Comparison of ENCODE assay signal across 1 cellular context in the genomic region with DNA sequence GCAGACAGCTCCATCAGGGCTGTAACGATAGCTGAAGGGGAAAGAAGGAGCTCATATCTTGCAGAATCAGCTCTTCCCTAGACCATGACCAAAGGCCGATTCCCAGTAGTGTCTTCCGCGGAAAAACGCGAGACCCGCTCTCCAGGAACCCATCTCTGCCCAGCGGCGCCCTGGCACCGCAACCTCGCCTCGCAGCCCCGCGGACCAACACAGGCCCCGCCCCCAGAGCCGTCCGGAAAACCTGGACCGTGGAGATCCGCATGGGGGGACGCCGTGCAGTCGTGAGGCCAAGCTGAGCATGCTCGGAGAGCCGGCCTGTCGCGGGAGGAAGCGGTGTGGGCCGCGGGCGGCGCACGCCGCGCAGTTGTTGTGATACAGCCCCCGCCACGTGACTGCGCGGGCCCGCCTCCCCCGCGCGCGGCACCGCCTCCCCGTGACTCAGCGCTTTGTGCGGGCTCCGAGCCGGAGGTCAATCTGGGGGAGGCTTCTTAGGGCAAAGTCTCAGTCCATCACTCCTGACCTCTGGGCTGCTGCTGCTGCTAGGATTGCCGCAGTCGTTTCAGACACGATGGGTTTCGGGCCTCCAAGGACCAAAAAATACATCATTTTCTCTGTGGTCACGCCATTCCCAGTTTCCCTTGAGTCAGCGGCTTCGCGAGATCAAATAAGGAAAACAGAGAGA.
TF ChIP-seq lines count a peak whose summit lies in the region.

No MANE protein-coding gene starts in this region.

TF ChIP-seq in HepG2, 621 proteins besides CTCF, POLR2A, EP300 and RAD21 (continued from another document and continues in another):
- no peak; the same call in 1 of the 2 replicates for TF ChIP-seq AHDC1 (CRISPR knock-in tag; IDR thresholded peaks at IDR 0.05; ENCODE audit: borderline replicate concordance)
- TF ChIP-seq CBFB (CRISPR knock-in tag; IDR thresholded peaks at IDR 0.05), result peak; percentile 94; the same call in 1 of the 2 replicates
- peak; percentile 97 for TF ChIP-seq ZNF615 (CRISPR knock-in tag; IDR thresholded peaks at IDR 0.05; ENCODE audit: borderline replicate concordance)
- 0 out of 2 replicates have a peak, but pooled peaks have one; percentile 49 for TF ChIP-seq MEF2D (CRISPR knock-in tag; IDR thresholded peaks at IDR 0.05)
- TF ChIP-seq GATAD1 (CRISPR knock-in tag; IDR thresholded peaks at IDR 0.05), result peak; percentile 89
- peak; percentile 91; the same call in 1 of the 2 replicates for TF ChIP-seq ZNF124 (CRISPR knock-in tag; IDR thresholded peaks at IDR 0.05)
- TF ChIP-seq ZNF563 (CRISPR knock-in tag; IDR thresholded peaks at IDR 0.05), result peak; percentile 85
- no peak for TF ChIP-seq BCLAF1 (IDR thresholded peaks at IDR 0.05)
- no peak for TF ChIP-seq RARG (CRISPR knock-in tag; IDR thresholded peaks at IDR 0.05; ENCODE audit: low read depth)
- TF ChIP-seq HOXA7 (CRISPR knock-in tag; IDR thresholded peaks at IDR 0.05), result no peak; the same call in 1 of the 2 replicates
- peak; percentile 97 for TF ChIP-seq ZFP90 (CRISPR knock-in tag; IDR thresholded peaks at IDR 0.05; ENCODE audit: borderline replicate concordance)
- TF ChIP-seq FOSL2 (CRISPR knock-in tag; IDR thresholded peaks at IDR 0.05), result peak; percentile 96
- peak; percentile 99 for TF ChIP-seq ARNT2 (CRISPR knock-in tag; IDR thresholded peaks at IDR 0.05; ENCODE audit: low read depth)
- no peak for TF ChIP-seq SMARCE1 (IDR thresholded peaks at IDR 0.05; ENCODE audit: borderline replicate concordance)
- TF ChIP-seq KAT2B (IDR thresholded peaks at IDR 0.05; ENCODE audit: borderline replicate concordance, low read depth, low read length), result no peak; the same call in 1 of the 2 replicates
- peak; percentile 92 for TF ChIP-seq ASH2L (IDR thresholded peaks at IDR 0.05; ENCODE audit: insufficient read length, low read depth, low read length)
- peak; percentile 48; the same call in 1 of the 2 replicates for TF ChIP-seq ZKSCAN1 (IDR thresholded peaks at IDR 0.05; ENCODE audit: low read length)
- TF ChIP-seq, protein P1, sequence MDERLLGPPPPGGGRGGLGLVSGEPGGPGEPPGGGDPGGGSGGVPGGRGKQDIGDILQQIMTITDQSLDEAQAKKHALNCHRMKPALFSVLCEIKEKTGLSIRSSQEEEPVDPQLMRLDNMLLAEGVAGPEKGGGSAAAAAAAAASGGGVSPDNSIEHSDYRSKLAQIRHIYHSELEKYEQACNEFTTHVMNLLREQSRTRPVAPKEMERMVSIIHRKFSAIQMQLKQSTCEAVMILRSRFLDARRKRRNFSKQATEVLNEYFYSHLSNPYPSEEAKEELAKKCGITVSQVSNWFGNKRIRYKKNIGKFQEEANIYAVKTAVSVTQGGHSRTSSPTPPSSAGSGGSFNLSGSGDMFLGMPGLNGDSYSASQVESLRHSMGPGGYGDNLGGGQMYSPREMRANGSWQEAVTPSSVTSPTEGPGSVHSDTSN (CRISPR knock-in tag; IDR thresholded peaks at IDR 0.05), result peak; percentile 7; the same call in 1 of the 2 replicates
- TF ChIP-seq THAP11 (CRISPR knock-in tag; IDR thresholded peaks at IDR 0.05), result peak; percentile 91
- peak; percentile 98 for TF ChIP-seq ESRRA (CRISPR knock-in tag; IDR thresholded peaks at IDR 0.05; ENCODE audit: low read depth)
- peak; percentile 89 for TF ChIP-seq TAF15 (IDR thresholded peaks at IDR 0.05; ENCODE audit: low read depth, low read length, poor library complexity, severe bottlenecking)
- peak; percentile 85 for TF ChIP-seq HOXD1 (CRISPR knock-in tag; IDR thresholded peaks at IDR 0.05)
- peak; percentile 39; the same call in 1 of the 2 replicates for TF ChIP-seq TBP (CRISPR knock-in tag; IDR thresholded peaks at IDR 0.05)
- no peak for TF ChIP-seq ZNF276 (CRISPR knock-in tag; IDR thresholded peaks at IDR 0.05; ENCODE audit: low read depth)
- peak; percentile 83 for TF ChIP-seq FOSL1 (CRISPR knock-in tag; IDR thresholded peaks at IDR 0.05; ENCODE audit: borderline replicate concordance)
- TF ChIP-seq SP1 (IDR thresholded peaks at IDR 0.05), result 0 out of 2 replicates have a peak, but pooled peaks have one; percentile 22
- peak; percentile 99 for TF ChIP-seq SP1 (CRISPR knock-in tag; IDR thresholded peaks at IDR 0.05)
- TF ChIP-seq MZF1 (CRISPR knock-in tag; IDR thresholded peaks at IDR 0.05; ENCODE audit: borderline replicate concordance), result peak; percentile 24; the same call in 1 of the 2 replicates
- no peak for TF ChIP-seq FLYWCH1 (CRISPR knock-in tag; IDR thresholded peaks at IDR 0.05)
- TF ChIP-seq ZBTB7B (CRISPR knock-in tag; IDR thresholded peaks at IDR 0.05), result peak; percentile 85
- TF ChIP-seq FOXM1 (CRISPR knock-in tag; IDR thresholded peaks at IDR 0.05), result peak; percentile 63; the same call in 1 of the 2 replicates
- peak; percentile 99 for TF ChIP-seq ZNF713 (CRISPR knock-in tag; IDR thresholded peaks at IDR 0.05)
- TF ChIP-seq, protein P2, sequence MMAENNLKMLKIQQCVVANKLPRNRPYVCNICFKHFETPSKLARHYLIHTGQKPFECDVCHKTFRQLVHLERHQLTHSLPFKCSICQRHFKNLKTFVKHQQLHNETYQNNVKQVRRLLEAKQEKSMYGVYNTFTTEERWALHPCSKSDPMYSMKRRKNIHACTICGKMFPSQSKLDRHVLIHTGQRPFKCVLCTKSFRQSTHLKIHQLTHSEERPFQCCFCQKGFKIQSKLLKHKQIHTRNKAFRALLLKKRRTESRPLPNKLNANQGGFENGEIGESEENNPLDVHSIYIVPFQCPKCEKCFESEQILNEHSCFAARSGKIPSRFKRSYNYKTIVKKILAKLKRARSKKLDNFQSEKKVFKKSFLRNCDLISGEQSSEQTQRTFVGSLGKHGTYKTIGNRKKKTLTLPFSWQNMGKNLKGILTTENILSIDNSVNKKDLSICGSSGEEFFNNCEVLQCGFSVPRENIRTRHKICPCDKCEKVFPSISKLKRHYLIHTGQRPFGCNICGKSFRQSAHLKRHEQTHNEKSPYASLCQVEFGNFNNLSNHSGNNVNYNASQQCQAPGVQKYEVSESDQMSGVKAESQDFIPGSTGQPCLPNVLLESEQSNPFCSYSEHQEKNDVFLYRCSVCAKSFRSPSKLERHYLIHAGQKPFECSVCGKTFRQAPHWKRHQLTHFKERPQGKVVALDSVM (CRISPR knock-in tag; IDR thresholded peaks at IDR 0.05), result peak; percentile 90
- peak; percentile 44; the same call in 1 of the 2 replicates for TF ChIP-seq ZNF644 (CRISPR knock-in tag; IDR thresholded peaks at IDR 0.05; ENCODE audit: low read depth)
- peak; percentile 95 for TF ChIP-seq ZMAT3 (CRISPR knock-in tag; conservative IDR thresholded peaks at IDR 0.05)
- TF ChIP-seq ZNF670 (CRISPR knock-in tag; IDR thresholded peaks at IDR 0.05; ENCODE audit: borderline replicate concordance), result peak; percentile 100
- TF ChIP-seq SP2 (CRISPR knock-in tag; IDR thresholded peaks at IDR 0.05), result peak; percentile 73
- 0 out of 2 replicates have a peak, but pooled peaks have one; percentile 71 for TF ChIP-seq REXO4 (CRISPR knock-in tag; IDR thresholded peaks at IDR 0.05; ENCODE audit: borderline replicate concordance)
- no peak for TF ChIP-seq CENPX (CRISPR knock-in tag; IDR thresholded peaks at IDR 0.05)
- TF ChIP-seq E2F5 (CRISPR knock-in tag; conservative IDR thresholded peaks at IDR 0.05), result peak; percentile 43; the same call in 1 of the 2 replicates
- TF ChIP-seq IKZF4 (CRISPR knock-in tag; IDR thresholded peaks at IDR 0.05; ENCODE audit: borderline replicate concordance, low read depth, not compliant biosample characterization), result peak; percentile 95
- peak; percentile 95 for TF ChIP-seq ZNF691 (CRISPR knock-in tag; IDR thresholded peaks at IDR 0.05; ENCODE audit: borderline replicate concordance, low read depth)
- TF ChIP-seq SALL1 (CRISPR knock-in tag; IDR thresholded peaks at IDR 0.05), result peak; percentile 99
- no peak for TF ChIP-seq GRHL1 (CRISPR knock-in tag; conservative IDR thresholded peaks at IDR 0.05)
- no peak for TF ChIP-seq ATF7 (IDR thresholded peaks at IDR 0.05)
- TF ChIP-seq ATF7 (CRISPR knock-in tag; IDR thresholded peaks at IDR 0.05), result peak; percentile 85
